In the genomic region with DNA sequence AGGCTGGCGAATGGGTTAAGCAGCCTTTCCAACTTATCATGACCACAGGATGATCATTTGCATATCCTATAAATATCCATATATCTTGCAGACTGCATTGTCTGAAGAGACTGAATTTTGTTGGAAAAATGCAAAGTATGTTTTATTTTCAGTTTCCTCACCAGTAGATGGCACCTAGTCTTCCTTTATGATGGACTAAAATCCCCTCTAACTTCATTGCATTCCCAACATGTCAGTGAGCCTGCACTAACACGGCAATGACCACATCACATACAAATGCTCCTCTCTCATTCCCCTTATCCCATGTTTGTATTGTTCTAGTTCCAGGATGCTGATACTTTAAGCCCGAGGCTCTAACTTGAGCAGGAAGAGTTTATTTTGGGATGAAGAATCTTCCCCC, we compare ENCODE assay signal across 9 cellular contexts. TPM values are rescaled to one million over a fixed set of nuclear protein-coding genes. Genes with fewer than 3 reads are reported as not detected.
DNase-seq lines count a peak whose midpoint lies in the region; ATAC-seq, FAIRE-seq and TF ChIP-seq lines count a peak whose summit lies in the region.
"Had no signal": no experiment of that assay in that cellular context is flagged by ENCODE, and none has a peak within 500 bp of the region (broad histone marks: within the 10 kb centered on the region; RNA-seq: fewer than 3 reads in every experiment).

No MANE protein-coding gene starts in this region.

- no peak overlapping the region for H3K4me2 ChIP-seq in Loucy (ENCODE audit: low read depth, low read length, poor library complexity, severe bottlenecking)
- H3K4me2 ChIP-seq in astrocyte (ENCODE audit: low read length): no peak overlapping the region

- H3K27me3 ChIP-seq in Loucy (ENCODE audit: insufficient read depth, low read length, poor library complexity, severe bottlenecking) (no peaks in the 10 kb centered on the region), astrocyte (ENCODE audit: insufficient read depth, low read length) (no peaks in the 10 kb centered on the region), ovary (no peaks in the 10 kb centered on the region)

- TF ChIP-seq EP300 in ovary (IDR thresholded peaks at IDR 0.05): no peak

- H3K9me3 ChIP-seq in Loucy (ENCODE audit: insufficient read depth, low read depth, low read length) (no peaks in the 10 kb centered on the region), astrocyte (ENCODE audit: insufficient read depth, low read depth, low read length) (no peaks in the 10 kb centered on the region), ovary (no peaks in the 10 kb centered on the region)

- H3K36me3 ChIP-seq in Loucy (ENCODE audit: insufficient read depth, low read length) (no peaks in the 10 kb centered on the region), astrocyte (ENCODE audit: insufficient read depth, low read length) (no peaks in the 10 kb centered on the region), ovary (no peaks in the 10 kb centered on the region)

- H2AFZ ChIP-seq in Loucy (ENCODE audit: low read length) (peak overlapping the region; percentile 48; the same call in 1 of the 2 replicates), astrocyte (ENCODE audit: low read depth, low read length) (no peak overlapping the region)

- TF ChIP-seq POLR2A in GM12891 (IDR thresholded peaks at IDR 0.05; ENCODE audit: low read depth, low read length) (no peak), ovary (IDR thresholded peaks at IDR 0.05) (no peak)

- peak; percentile 41 for TF ChIP-seq CTCF in Calu3 (IDR thresholded peaks at IDR 0.05; ENCODE audit: unreplicated experiment)
- TF ChIP-seq CTCF in Loucy (conservative IDR thresholded peaks at IDR 0.05; ENCODE audit: low read length): peak; percentile 57
- peak; percentile 26 for TF ChIP-seq CTCF in astrocyte (IDR thresholded peaks at IDR 0.05; ENCODE audit: insufficient read depth, low read depth, low read length)
- no peak for TF ChIP-seq CTCF in ovary (IDR thresholded peaks at IDR 0.05)

- no peaks in the 10 kb centered on the region for H3F3A ChIP-seq in Loucy (ENCODE audit: low read depth)

- H3K27ac Mint-ChIP-seq in Calu3 (ENCODE audit: unreplicated experiment) (no peak overlapping the region), astrocyte (ENCODE audit: unreplicated experiment) (no peak overlapping the region)

- H3K4me3 ChIP-seq in Loucy (ENCODE audit: low read length, poor library complexity, severe bottlenecking) (no peak overlapping the region), astrocyte (ENCODE audit: insufficient read depth, low read depth, low read length) (no peak overlapping the region), ovary (no peak overlapping the region)

- H3K9me2 ChIP-seq in Loucy (replicated peaks; ENCODE audit: low read depth, low read length): no peaks in the 10 kb centered on the region

- CTCF ChIA-PET in Calu3 (lab: Charles Lee): interaction anchor here (0.6 to 1.0 kb wide), 2 partner anchors 31 to 189 kb away, joined by 3 to 7 read pairs; no protein-coding TSS in a partner anchor

- WGBS in ovary, 3 donors: 9 to 12% (median 10%) methylated on average over 3 of the region's 3 CpGs

- H3K4me1 ChIP-seq in Loucy (ENCODE audit: insufficient read depth, low read length, poor library complexity, severe bottlenecking) (no peaks in the 10 kb centered on the region), astrocyte (ENCODE audit: insufficient read depth, low read length) (peaks cover 3% of the 10 kb centered on the region), ovary (ENCODE audit: insufficient read depth) (no peaks in the 10 kb centered on the region)

- H3K4me3 Mint-ChIP-seq in Calu3 (ENCODE audit: low read depth, unreplicated experiment): no peak overlapping the region
- H3K4me3 Mint-ChIP-seq in astrocyte (ENCODE audit: unreplicated experiment): no peak overlapping the region

- H4K20me1 ChIP-seq in Loucy (ENCODE audit: insufficient read depth, low read length, poor library complexity, severe bottlenecking): no peaks in the 10 kb centered on the region
- no peaks in the 10 kb centered on the region for H4K20me1 ChIP-seq in astrocyte (ENCODE audit: insufficient read depth, low read length)

- ATAC-seq in GM21526 (IDR thresholded peaks at IDR 0.05; ENCODE audit: low FRiP score, unreplicated experiment): no peak

- intact Hi-C loops in Calu3 (cut with micrococcal nuclease; ENCODE audit: unreplicated experiment) (loop anchor here (1.0 to 10.0 kb wide), 4 partner anchors 47 to 265 kb away; a partner anchor contains a TSS), ovary (cut with DNase I) (no loop called here)

- no TSS peak for BruUV-seq in Calu3 (replicated peaks; lab: Mats Ljungman, UMichigan)

- H3K27me3 Mint-ChIP-seq in Calu3 (ENCODE audit: unreplicated experiment) (no peaks in the 10 kb centered on the region), astrocyte (ENCODE audit: low read depth, unreplicated experiment) (no peaks in the 10 kb centered on the region)

- FAIRE-seq in astrocyte (lab: Jason Lieb, UNC): peak; percentile 39
- FAIRE-seq in GM12891 (lab: Jason Lieb, UNC): no peak

- peak; percentile 14 for DNase-seq in Calu3
- DNase-seq in astrocyte (ENCODE audit: low read depth): peak; percentile 47
- peak; percentile 60 for DNase-seq in left kidney (ENCODE audit: low read depth, low spot score)
- no peak for DNase-seq in SKM-1 (lab: John Stamatoyannopoulos, UW; ENCODE audit: unreplicated experiment)
- no peak for DNase-seq in GM12891 (ENCODE audit: insufficient read length, low spot score)
- no peak for DNase-seq in ovary

- H3K27ac ChIP-seq in astrocyte (ENCODE audit: low read depth, low read length) (no peak overlapping the region), ovary (no peak overlapping the region)
- H3K27ac ChIP-seq: HL-60 had no signal

- peaks cover 17% of the 10 kb centered on the region for H3K4me1 Mint-ChIP-seq in Calu3 (ENCODE audit: low read depth, unreplicated experiment)
- peaks cover 8% of the 10 kb centered on the region for H3K4me1 Mint-ChIP-seq in astrocyte (ENCODE audit: low read depth, unreplicated experiment)

- no peak overlapping the region for H3K9ac ChIP-seq in Loucy (ENCODE audit: low read depth, low read length, poor library complexity, severe bottlenecking)
- H3K9ac ChIP-seq in astrocyte (ENCODE audit: low read length): no peak overlapping the region

- no peaks in the 10 kb centered on the region for H3K9me3 Mint-ChIP-seq in Calu3 (ENCODE audit: low read depth, unreplicated experiment)
- H3K9me3 Mint-ChIP-seq in astrocyte (ENCODE audit: unreplicated experiment): no peaks in the 10 kb centered on the region

- H3K79me2 ChIP-seq in Loucy (ENCODE audit: insufficient read depth, low read length) (no peaks in the 10 kb centered on the region), astrocyte (ENCODE audit: insufficient read depth, low read length) (no peaks in the 10 kb centered on the region)

- H3K36me3 Mint-ChIP-seq in Calu3 (ENCODE audit: insufficient read depth, unreplicated experiment): no peaks in the 10 kb centered on the region
- H3K36me3 Mint-ChIP-seq in astrocyte (ENCODE audit: low read depth, unreplicated experiment): no peaks in the 10 kb centered on the region

TF ChIP-seq in GM12891, 5 proteins besides CTCF, POLR2A, EP300 and RAD21:
- TF ChIP-seq PAX5 (IDR thresholded peaks at IDR 0.05; ENCODE audit: insufficient read depth, low read length, severe bottlenecking): no peak
- TF ChIP-seq POU2F2 (IDR thresholded peaks at IDR 0.05; ENCODE audit: low read depth, low read length): no peak
- no peak for TF ChIP-seq SPI1 (IDR thresholded peaks at IDR 0.05; ENCODE audit: low read depth, low read length)
- TF ChIP-seq TAF1 (IDR thresholded peaks at IDR 0.05; ENCODE audit: low read depth, low read length): no peak
- no peak for TF ChIP-seq POLR2AphosphoS5 (IDR thresholded peaks at IDR 0.05; ENCODE audit: low read depth, low read length)

RNA-seq across cellular contexts. Expression of a gene that starts 24.7 kb away (rescaled TPM):
- not detected in 2 replicates for total RNA-seq in Calu3 (2022)
- 0.31 TPM in 1 of 2 replicates, not detected in the other for total RNA-seq in astrocyte
- polyA plus RNA-seq in GM12891 (2012; ENCODE audit: low read depth, missing spikeins): not detected
- 1 to 10 TPM in 2 of 7 donors, under 1 TPM in 3, not detected in 2; 0.18 to 2.2 (median 0.92) TPM for total RNA-seq in ovary
- polyA plus RNA-seq in ovary: not detected

Comparison
In these comparisons a context has a peak if more than half of its experiments do, and no peak if none do; other contexts are left out.
1. DNase-seq: peak in Calu3 (single experiment), astrocyte (single experiment) and left kidney (single experiment); none in SKM-1 (single experiment), GM12891 (single experiment) and ovary (0 of 5).
2. CTCF ChIP-seq: peak in Calu3 (single experiment), Loucy (single experiment) and astrocyte (single experiment); none in ovary (0 of 3).